Comparison of ENCODE assay signal across 12 cellular contexts in genomic region chr19:12997967-12998940, GRCh38. TPM values are rescaled to one million over a fixed set of nuclear protein-coding genes. Genes with fewer than 3 reads are reported as not detected.
A peak's percentile ranks its signal among the peaks of the same experiment; 100 is the strongest.
DNase-seq lines count a peak whose midpoint lies in the region; ATAC-seq and TF ChIP-seq lines count a peak whose summit lies in the region.
"Had no signal": no experiment of that assay in that cellular context is flagged by ENCODE, and none has a peak within 500 bp of the region (broad histone marks: within the 10 kb centered on the region; RNA-seq: fewer than 3 reads in every experiment).

No MANE protein-coding gene starts in this region.

- peaks cover 0 to 5% (median 0%) of the 10 kb centered on the region in 9 donors for H3K27me3 ChIP-seq in heart left ventricle
- no peaks in the 10 kb centered on the region for H3K27me3 ChIP-seq in colonic mucosa
- no peaks in the 10 kb centered on the region for H3K27me3 ChIP-seq in upper lobe of right lung

- H3K4me1 ChIP-seq in heart left ventricle (peaks cover 0 to 56% (median 31%) of the 10 kb centered on the region in 12 donors), colonic mucosa (no peaks in the 10 kb centered on the region), upper lobe of right lung (peaks cover 12% of the 10 kb centered on the region)

- H3K36me3 ChIP-seq in heart left ventricle (peaks cover 0 to 17% (median 6%) of the 10 kb centered on the region in 9 donors), colonic mucosa (no peaks in the 10 kb centered on the region), upper lobe of right lung (peaks cover 9% of the 10 kb centered on the region)

- peak overlapping the region; percentile 8 to 69 (median 42) for H3K4me3 Mint-ChIP-seq in naive thymus-derived CD8-positive, alpha-beta T cell
- H3K4me3 Mint-ChIP-seq: activated CD8-positive, alpha-beta T cell treated with anti-CD3 and anti-CD28 coated beads, Interleukin-2, amount 10 ng/mL, durations not matched to agents 7 days and 5 days had no signal

- no peak for TF ChIP-seq POLR2A in heart left ventricle (IDR thresholded peaks at IDR 0.05)

- H3K4me1 Mint-ChIP-seq in naive thymus-derived CD8-positive, alpha-beta T cell, result peaks cover 14 to 17% (median 15%) of the 10 kb centered on the region in 4 donors

- H3K4me3 ChIP-seq in heart left ventricle, result peak overlapping the region in 8 of 12 donors; percentile 72 to 90 (median 80)
- no peak overlapping the region for H3K4me3 ChIP-seq in colonic mucosa
- peak overlapping the region; percentile 71 for H3K4me3 ChIP-seq in upper lobe of right lung

- no peaks in the 10 kb centered on the region for H3K36me3 Mint-ChIP-seq in naive thymus-derived CD8-positive, alpha-beta T cell

- peak overlapping the region in 1 of 10 donors; percentile 48 for H3K27ac Mint-ChIP-seq in naive thymus-derived CD8-positive, alpha-beta T cell
- H3K27ac Mint-ChIP-seq: activated CD8-positive, alpha-beta T cell treated with anti-CD3 and anti-CD28 coated beads, Interleukin-2, amount 10 ng/mL, durations not matched to agents 7 days and 5 days had no signal

- no peak for TF ChIP-seq CTCF in heart left ventricle (IDR thresholded peaks at IDR 0.05)
- no peak for TF ChIP-seq CTCF in colonic mucosa (IDR thresholded peaks at IDR 0.05)
- TF ChIP-seq CTCF in upper lobe of right lung (IDR thresholded peaks at IDR 0.05), result no peak

- H3K9me3 ChIP-seq in heart left ventricle (no peaks in the 10 kb centered on the region), colonic mucosa (no peaks in the 10 kb centered on the region), upper lobe of right lung (no peaks in the 10 kb centered on the region)

- no peaks in the 10 kb centered on the region for H3K9me3 Mint-ChIP-seq in naive thymus-derived CD8-positive, alpha-beta T cell

- H3K27ac ChIP-seq in heart left ventricle (peak overlapping the region in 9 of 12 donors; percentile 81 to 97 (median 90)), colonic mucosa (no peak overlapping the region), upper lobe of right lung (peak overlapping the region; percentile 89)

- WGBS in heart left ventricle, 4 donors, result 85% methylated on average over 30 to 32 of the region's 32 CpGs

- DNase-seq in heart left ventricle (no peak), left ventricle myocardium superior (no peak), colonic mucosa (no peak), upper lobe of right lung (no peak)
- DNase-seq in naive thymus-derived CD8-positive, alpha-beta T cell, result no peak
- DNase-seq: activated CD8-positive, alpha-beta T cell treated with anti-CD3 and anti-CD28 coated beads, Interleukin-2, amount 10 ng/mL, durations not matched to agents 7 days and 5 days; stimulated activated CD4-positive, alpha-beta T cell treated with anti-CD3 and anti-CD28 coated beads, Interleukin-2, amount 100 ng/mL, for 48 hours had no signal

- peak overlapping the region; percentile 30 to 55 for H3K9ac ChIP-seq in colonic mucosa (ENCODE audit: low read depth in 2 of 2, low read length in 2 of 2)

- no peak for ATAC-seq in heart left ventricle
- no peak for ATAC-seq in left ventricle myocardium superior
- ATAC-seq in naive thymus-derived CD8-positive, alpha-beta T cell, result no peak
- ATAC-seq in upper lobe of right lung, result no peak
- ATAC-seq in HG03565 (IDR thresholded peaks at IDR 0.05; ENCODE audit: unreplicated experiment), result no peak
- no peak for ATAC-seq in HG02840 (IDR thresholded peaks at IDR 0.05; ENCODE audit: low FRiP score, unreplicated experiment)
- ATAC-seq in HG03095 (IDR thresholded peaks at IDR 0.05; ENCODE audit: unreplicated experiment), result no peak
- ATAC-seq: activated CD8-positive, alpha-beta T cell treated with anti-CD3 and anti-CD28 coated beads, Interleukin-2, amount 10 ng/mL, durations not matched to agents 7 days and 5 days had no signal

- H3K27me3 Mint-ChIP-seq in naive thymus-derived CD8-positive, alpha-beta T cell, result peaks cover 0 to 5% (median 0%) of the 10 kb centered on the region in 5 donors

- POLR2A ChIA-PET in naive thymus-derived CD8-positive, alpha-beta T cell (lab: Charles Lee), result no interaction called here

- intact Hi-C loops in heart left ventricle (cut with DNase I) (loop anchor here in 6 of 10 donors (5.0 kb wide), 3 partner anchors 34 to 64 kb away; no protein-coding TSS in a partner anchor), left ventricle myocardium superior (cut with micrococcal nuclease) (no loop called here), colonic mucosa (cut with DNase I) (no loop called here), upper lobe of right lung (cut with DNase I) (no loop called here)

RNA-seq across cellular contexts. Expression of gene NFIX, which starts 3.0 kb away (rescaled TPM):
- total RNA-seq in heart left ventricle (100 to 1,000 TPM in 8 of 9 donors, 10 to 100 TPM in 1; 81.4 to 147 (median 122) TPM), left ventricle myocardium superior (171 TPM), colonic mucosa (10 to 100 TPM; 70.9 to 73.8 TPM), upper lobe of right lung (168 TPM)
- polyA plus RNA-seq in heart left ventricle, result 10 to 100 TPM; 42.1 to 55.2 TPM
- total RNA-seq in naive thymus-derived CD8-positive, alpha-beta T cell, result 1 to 10 TPM; 4.9 to 8.6 TPM
- 1 to 10 TPM in 1 of 3 donors, under 1 TPM in 1, not detected in 1; 0.68 to 1.5 TPM for polyA plus RNA-seq in naive thymus-derived CD8-positive, alpha-beta T cell

RNA-seq across cellular contexts. Expression of gene DAND5, which starts 28.9 kb away (rescaled TPM):
- 10 to 100 TPM in 4 of 9 donors, 1 to 10 TPM in 5; 2.9 to 13.6 (median 9.0) TPM for total RNA-seq in heart left ventricle
- 1 to 10 TPM; 1.4 to 4.7 TPM for polyA plus RNA-seq in heart left ventricle
- total RNA-seq in left ventricle myocardium superior, result 11.2 TPM
- under 1 TPM; 0.19 to 0.27 TPM for total RNA-seq in colonic mucosa
- not detected for total RNA-seq in naive thymus-derived CD8-positive, alpha-beta T cell
- polyA plus RNA-seq in naive thymus-derived CD8-positive, alpha-beta T cell, result not detected
- total RNA-seq in upper lobe of right lung, result not detected
- total RNA-seq: SK-MEL-5 had no signal
- polyA plus RNA-seq: BJ had no signal

RNA-seq across cellular contexts. Expression of gene GADD45GIP1, which starts 41.2 kb away (rescaled TPM):
- total RNA-seq in heart left ventricle, result 10 to 100 TPM; 17.2 to 63.6 (median 27.2) TPM
- polyA plus RNA-seq in heart left ventricle, result 100 to 1,000 TPM in 1 of 2 donors, 10 to 100 TPM in 1; 64.9 to 119 TPM
- total RNA-seq in left ventricle myocardium superior, result 28.7 TPM
- total RNA-seq in colonic mucosa, result 10 to 100 TPM; 16.1 to 41.9 TPM
- total RNA-seq in naive thymus-derived CD8-positive, alpha-beta T cell, result 10 to 100 TPM; 17.3 to 17.8 TPM
- 10 to 100 TPM; 59.4 to 65.1 (median 64.7) TPM for polyA plus RNA-seq in naive thymus-derived CD8-positive, alpha-beta T cell
- total RNA-seq in upper lobe of right lung, result 16.4 TPM

RNA-seq across cellular contexts. Expression of gene RAD23A, which starts 52.6 kb away (rescaled TPM):
- total RNA-seq in heart left ventricle (100 to 1,000 TPM; 130 to 272 (median 161) TPM), left ventricle myocardium superior (188 TPM), colonic mucosa (100 to 1,000 TPM in 1 of 2 donors, 10 to 100 TPM in 1; 78.5 to 121 TPM), upper lobe of right lung (109 TPM)
- 100 to 1,000 TPM; 186 to 212 TPM for polyA plus RNA-seq in heart left ventricle
- 100 to 1,000 TPM; 117 to 125 TPM for total RNA-seq in naive thymus-derived CD8-positive, alpha-beta T cell
- 100 to 1,000 TPM in 2 of 3 donors, 10 to 100 TPM in 1; 78.0 to 114 (median 102) TPM for polyA plus RNA-seq in naive thymus-derived CD8-positive, alpha-beta T cell

RNA-seq across cellular contexts. Expression of gene CALR, which starts 59.8 kb away (rescaled TPM):
- 100 to 1,000 TPM; 231 to 816 (median 380) TPM for total RNA-seq in heart left ventricle
- 100 to 1,000 TPM; 227 to 771 TPM for polyA plus RNA-seq in heart left ventricle
- total RNA-seq in left ventricle myocardium superior, result 422 TPM
- total RNA-seq in colonic mucosa, result 1,000 to 10,000 TPM in 1 of 2 donors, 100 to 1,000 TPM in 1; 682 to 1,848 TPM
- total RNA-seq in naive thymus-derived CD8-positive, alpha-beta T cell, result 100 to 1,000 TPM; 448 to 463 TPM
- 100 to 1,000 TPM; 135 to 190 (median 165) TPM for polyA plus RNA-seq in naive thymus-derived CD8-positive, alpha-beta T cell
- 991 TPM for total RNA-seq in upper lobe of right lung

Comparison
In these comparisons a context has a peak if more than half of its experiments do, and no peak if none do; other contexts are left out.
1. intact Hi-C loops: an anchor here in heart left ventricle (5.0 kb wide); none called in left ventricle myocardium superior, colonic mucosa and upper lobe of right lung.
2. RNA of gene NFIX, which starts 3.0 kb away (total RNA-seq): 171 TPM in left ventricle myocardium superior (single experiment), 168 TPM in upper lobe of right lung (single experiment), 81.4 to 147 TPM in heart left ventricle and 70.9 to 73.8 TPM in colonic mucosa; 4.9 to 8.6 TPM in naive thymus-derived CD8-positive, alpha-beta T cell; every median in the first group is over 4 times any median in the second.